Comparison of ENCODE assay signal across 13 cellular contexts in the genomic region with DNA sequence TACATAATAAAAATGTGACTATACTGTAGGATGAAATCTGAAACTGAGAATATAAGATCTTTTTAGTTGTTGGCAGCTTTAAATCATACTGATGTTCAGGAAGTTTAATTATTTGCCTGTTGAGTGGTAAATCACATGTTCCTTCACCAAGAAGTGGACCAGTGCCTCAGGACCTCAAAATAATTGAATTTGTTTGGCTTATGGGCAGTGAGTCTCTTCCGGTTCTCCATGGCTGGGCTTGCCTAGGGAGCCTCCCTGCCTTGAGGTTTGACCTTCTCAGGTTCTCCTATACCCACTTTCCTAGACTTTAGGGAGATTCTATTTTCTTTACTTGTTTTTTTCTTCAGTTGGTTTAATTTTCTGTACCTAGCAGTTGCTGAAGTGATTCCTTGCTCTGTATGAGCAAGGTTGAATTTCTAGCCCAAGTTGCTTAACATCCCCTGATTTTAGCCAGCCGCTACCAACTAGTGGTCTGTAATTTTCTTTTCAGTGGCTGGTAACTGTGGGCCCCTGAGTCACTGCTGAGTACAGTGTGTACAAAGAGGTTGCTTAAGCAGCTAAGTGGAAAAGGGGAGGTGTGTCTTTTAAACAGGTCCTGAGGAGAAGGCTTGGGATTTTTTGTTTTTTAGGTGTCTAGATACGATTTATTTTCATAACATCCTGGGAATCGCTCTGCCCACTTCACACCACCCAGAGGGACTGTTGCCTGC.
DNase-seq lines count a peak whose midpoint lies in the region; TF ChIP-seq lines count a peak whose summit lies in the region.
"Had no signal": no experiment of that assay in that cellular context is flagged by ENCODE, and none has a peak within 500 bp of the region (broad histone marks: within the 10 kb centered on the region; RNA-seq: fewer than 3 reads in every experiment).

No MANE protein-coding gene starts in this region.

- H3K4me1 ChIP-seq in fibroblast of lung (ENCODE audit: control insufficient read depth, extremely low read depth, insufficient read depth, low read length) (peaks cover 22% of the 10 kb centered on the region), parathyroid adenoma (no peaks in the 10 kb centered on the region)

- H3K4me1 Mint-ChIP-seq in T-helper 2 cell treated with Interferon-gamma antibody and Interleukin-4, amounts not matched to agents 5 μg/mL and 100 μg/mL, for 36 hours (ENCODE audit: low read depth), result peaks cover 8% of the 10 kb centered on the region

- H3K9me3 ChIP-seq in fibroblast of lung (ENCODE audit: control insufficient read depth, insufficient read depth, low read depth, low read length) (no peaks in the 10 kb centered on the region), parathyroid adenoma (ENCODE audit: control insufficient read depth, low read length) (no peaks in the 10 kb centered on the region)
- H3K9me3 ChIP-seq: SK-N-SH had no signal

- peak overlapping the region; percentile 41 for H3K4me2 ChIP-seq in fibroblast of lung (ENCODE audit: extremely low read depth, insufficient read depth, low read length)
- no peak overlapping the region for H3K4me2 ChIP-seq in parathyroid adenoma (ENCODE audit: low read length)
- H3K4me2 ChIP-seq: SK-N-SH had no signal

- H3K27me3 Mint-ChIP-seq in T-helper 2 cell treated with Interferon-gamma antibody and Interleukin-4, amounts not matched to agents 5 μg/mL and 100 μg/mL, for 36 hours (ENCODE audit: low read depth), result no peaks in the 10 kb centered on the region
- H3K27me3 Mint-ChIP-seq: progenitor cell of endocrine pancreas had no signal

- H3K9ac ChIP-seq in fibroblast of lung (ENCODE audit: insufficient read depth, low read length), result no peak overlapping the region
- no peak overlapping the region for H3K9ac ChIP-seq in parathyroid adenoma
- H3K9ac ChIP-seq: SK-N-SH had no signal

- TF ChIP-seq CTCF in AG09309 (IDR thresholded peaks at IDR 0.05; ENCODE audit: control insufficient read depth, insufficient read depth, low read depth, low read length, missing control alignments) (no peak), fibroblast of lung (conservative IDR thresholded peaks at IDR 0.05 in 1 of 2, IDR thresholded peaks at IDR 0.05 in 1 of 2; ENCODE audit: low read depth in 1 of 2, low read length in 2 of 2) (no peak), parathyroid adenoma (IDR thresholded peaks at IDR 0.05) (no peak)

- H3K27ac ChIP-seq in fibroblast of lung (ENCODE audit: insufficient read depth, low read length) (peak overlapping the region; percentile 17), parathyroid adenoma (peak overlapping the region; percentile 13)

- no peak overlapping the region for H3K27ac Mint-ChIP-seq in T-helper 2 cell treated with Interferon-gamma antibody and Interleukin-4, amounts not matched to agents 5 μg/mL and 100 μg/mL, for 36 hours
- H3K27ac Mint-ChIP-seq: activated T-helper 1 cell treated with anti-CD3 and anti-CD28 coated beads, Interleukin-12 subunit alpha, Interleukin-12 subunit beta, Interleukin-2, Interleukin-4 antibody, amounts not matched to agents 30 ng/mL and 10 ng/mL and 1 ng/mL, durations not matched to agents 14 hours and 24 hours and 36 hours; progenitor cell of endocrine pancreas had no signal

- H3K27me3 ChIP-seq in fibroblast of lung (ENCODE audit: control insufficient read depth, insufficient read depth, low read length), result no peaks in the 10 kb centered on the region
- no peaks in the 10 kb centered on the region for H3K27me3 ChIP-seq in parathyroid adenoma (ENCODE audit: control insufficient read depth, insufficient read depth, low read length)

- no peak overlapping the region for H3K4me3 Mint-ChIP-seq in T-helper 2 cell treated with Interferon-gamma antibody and Interleukin-4, amounts not matched to agents 5 μg/mL and 100 μg/mL, for 36 hours
- H3K4me3 Mint-ChIP-seq: activated T-helper 1 cell treated with anti-CD3 and anti-CD28 coated beads, Interleukin-12 subunit alpha, Interleukin-12 subunit beta, Interleukin-2, Interleukin-4 antibody, amounts not matched to agents 30 ng/mL and 10 ng/mL and 1 ng/mL, durations not matched to agents 14 hours and 24 hours and 36 hours had no signal

- peaks cover 20% of the 10 kb centered on the region for H3K36me3 Mint-ChIP-seq in T-helper 2 cell treated with Interferon-gamma antibody and Interleukin-4, amounts not matched to agents 5 μg/mL and 100 μg/mL, for 36 hours (ENCODE audit: low read depth)

- DNase-seq in AG09309 (ENCODE audit: low read depth), result peak; percentile 63
- DNase-seq in NOMO-1 treated with DMSO at 0.1 percent for 48 hours (lab: John Stamatoyannopoulos, UW; ENCODE audit: unreplicated experiment), result peak; percentile 84
- DNase-seq in fibroblast of lung (ENCODE audit: low read depth in 2 of 2), result peak; percentile 52 to 80
- DNase-seq in LoVo (ENCODE audit: low spot score), result no peak
- no peak for DNase-seq in T-helper 2 cell treated with Interferon-gamma antibody and Interleukin-4, amounts not matched to agents 5 μg/mL and 100 μg/mL, for 36 hours (ENCODE audit: low spot score)
- DNase-seq in NCI-H1048 (lab: John Stamatoyannopoulos, UW), result no peak
- no peak for DNase-seq in NCI-H524 treated with DMSO at 0.1 percent for 48 hours (lab: John Stamatoyannopoulos, UW)
- DNase-seq: AML-193, DND-41, SK-N-SH had no signal

- no peaks in the 10 kb centered on the region for H3K36me3 ChIP-seq in fibroblast of lung (ENCODE audit: control insufficient read depth, insufficient read depth, low read length)
- H3K36me3 ChIP-seq in parathyroid adenoma (ENCODE audit: control insufficient read depth, insufficient read depth, low read length), result no peaks in the 10 kb centered on the region

- H4K20me1 ChIP-seq in fibroblast of lung (ENCODE audit: control insufficient read depth, extremely low read depth, insufficient read depth, low read length), result no peaks in the 10 kb centered on the region

- no peak overlapping the region for H2AFZ ChIP-seq in fibroblast of lung (ENCODE audit: low read length)
- H2AFZ ChIP-seq in parathyroid adenoma, result no peak overlapping the region

- H3K79me2 ChIP-seq in fibroblast of lung (ENCODE audit: control insufficient read depth, insufficient read depth, low read length) (no peaks in the 10 kb centered on the region), parathyroid adenoma (no peaks in the 10 kb centered on the region)

- no peaks in the 10 kb centered on the region for H3K9me3 Mint-ChIP-seq in T-helper 2 cell treated with Interferon-gamma antibody and Interleukin-4, amounts not matched to agents 5 μg/mL and 100 μg/mL, for 36 hours

- no peak overlapping the region for H3K4me3 ChIP-seq in AG09309 (ENCODE audit: control insufficient read depth, low read depth, low read length)
- no peak overlapping the region for H3K4me3 ChIP-seq in fibroblast of lung (replicated peaks in 1 of 4; ENCODE audit: control extremely low read depth in 1 of 4, insufficient read depth in 1 of 4, low read depth in 3 of 4, low read length in 4 of 4)
- H3K4me3 ChIP-seq in parathyroid adenoma (ENCODE audit: low read depth, low read length), result no peak overlapping the region

Comparison
In these comparisons a context has a peak if more than half of its experiments do, and no peak if none do; other contexts are left out.
1. DNase-seq: peak in AG09309 (single experiment), NOMO-1 treated with DMSO at 0.1 percent for 48 hours (single experiment) and fibroblast of lung (2 of 2); none in LoVo (single experiment), T-helper 2 cell treated with Interferon-gamma antibody and Interleukin-4, amounts not matched to agents 5 μg/mL and 100 μg/mL, for 36 hours (single experiment), NCI-H1048 (single experiment) and NCI-H524 treated with DMSO at 0.1 percent for 48 hours (single experiment).